Comparison of ENCODE assay signal across 18 cellular contexts in the genomic region with DNA sequence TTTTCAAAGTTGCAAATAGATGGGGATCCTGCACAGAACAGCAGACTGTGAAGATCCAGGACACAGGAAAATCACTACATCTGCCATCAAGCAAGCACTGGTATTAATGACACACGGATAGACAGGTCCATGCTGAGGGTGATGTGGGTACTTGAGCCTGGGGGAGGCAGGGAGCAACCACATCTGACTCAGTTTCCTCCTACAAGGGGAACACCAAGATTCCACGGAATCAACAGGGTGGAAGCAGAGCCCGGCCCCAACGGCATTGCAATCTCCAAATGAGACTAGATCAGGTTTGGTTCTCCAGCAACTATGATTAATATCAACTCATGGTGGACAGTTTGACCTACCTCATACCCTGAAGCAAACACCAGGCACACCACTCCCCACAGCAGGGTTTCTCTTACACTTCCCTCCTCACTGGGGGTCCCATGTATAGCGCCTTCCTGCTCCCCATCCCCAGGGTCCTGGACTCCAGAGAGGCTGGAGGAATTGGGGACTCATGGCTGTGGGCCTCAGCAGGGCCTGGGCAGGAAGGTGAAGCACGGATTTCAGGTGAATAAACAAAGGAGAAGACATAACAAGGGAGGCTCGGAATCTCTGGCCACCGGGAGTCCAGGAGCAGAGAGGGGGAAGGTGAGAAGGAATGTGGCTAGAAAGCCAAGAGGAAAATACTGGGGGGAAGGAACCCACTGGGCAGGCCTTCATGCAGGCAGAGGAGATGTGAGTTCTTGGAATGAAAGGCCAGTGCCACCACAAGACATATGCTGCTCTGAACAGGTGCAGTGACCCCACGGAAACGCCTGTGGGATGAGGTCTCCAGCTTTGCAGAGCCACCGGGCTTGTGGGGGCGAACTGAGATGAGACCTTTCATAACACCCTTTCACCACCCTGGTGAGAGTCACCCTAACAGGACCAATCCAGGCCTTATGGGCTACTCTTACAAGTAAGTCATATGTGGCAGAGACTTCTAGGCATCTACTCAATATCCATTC.
A peak's percentile ranks its signal among the peaks of the same experiment; 100 is the strongest.
DNase-seq lines count a peak whose midpoint lies in the region; ATAC-seq lines count a peak whose summit lies in the region.
"Had no signal": no experiment of that assay in that cellular context is flagged by ENCODE, and none has a peak within 500 bp of the region (broad histone marks: within the 10 kb centered on the region; RNA-seq: fewer than 3 reads in every experiment).

No MANE protein-coding gene starts in this region.

- peak overlapping the region; percentile 9 for H3K4me3 Mint-ChIP-seq in activated naive CD8-positive, alpha-beta T cell
- no peak overlapping the region for H3K4me3 Mint-ChIP-seq in activated naive CD8-positive, alpha-beta T cell treated with anti-CD3 and anti-CD28 coated beads, Interleukin-2, amount 50 U/mL, for 24 hours
- no peak overlapping the region for H3K4me3 Mint-ChIP-seq in stimulated activated naive CD8-positive, alpha-beta T cell treated with anti-CD3 and anti-CD28 coated beads, Interleukin-15, Interleukin-2, amounts not matched to agents 100 ng/mL and 50 ng/mL, for 24 hours

- H3K27me3 Mint-ChIP-seq in activated naive CD8-positive, alpha-beta T cell = no peaks in the 10 kb centered on the region
- H3K27me3 Mint-ChIP-seq in activated naive CD8-positive, alpha-beta T cell treated with anti-CD3 and anti-CD28 coated beads, Interleukin-2, amount 50 U/mL, for 24 hours = no peaks in the 10 kb centered on the region
- H3K27me3 Mint-ChIP-seq in stimulated activated naive CD8-positive, alpha-beta T cell treated with anti-CD3 and anti-CD28 coated beads, Interleukin-15, Interleukin-2, amounts not matched to agents 100 ng/mL and 50 ng/mL, for 24 hours = no peaks in the 10 kb centered on the region

- no peaks in the 10 kb centered on the region for H3K9me3 Mint-ChIP-seq in activated naive CD8-positive, alpha-beta T cell (ENCODE audit: low read depth)
- no peaks in the 10 kb centered on the region for H3K9me3 Mint-ChIP-seq in activated naive CD8-positive, alpha-beta T cell treated with anti-CD3 and anti-CD28 coated beads, Interleukin-2, amount 50 U/mL, for 24 hours
- no peaks in the 10 kb centered on the region for H3K9me3 Mint-ChIP-seq in stimulated activated naive CD8-positive, alpha-beta T cell treated with anti-CD3 and anti-CD28 coated beads, Interleukin-15, Interleukin-2, amounts not matched to agents 100 ng/mL and 50 ng/mL, for 24 hours

- peaks cover 22% of the 10 kb centered on the region for H3K36me3 Mint-ChIP-seq in activated naive CD8-positive, alpha-beta T cell
- peaks cover 56% of the 10 kb centered on the region for H3K36me3 Mint-ChIP-seq in activated naive CD8-positive, alpha-beta T cell treated with anti-CD3 and anti-CD28 coated beads, Interleukin-2, amount 50 U/mL, for 24 hours (ENCODE audit: low read depth)
- H3K36me3 Mint-ChIP-seq in stimulated activated naive CD8-positive, alpha-beta T cell treated with anti-CD3 and anti-CD28 coated beads, Interleukin-15, Interleukin-2, amounts not matched to agents 100 ng/mL and 50 ng/mL, for 24 hours (ENCODE audit: low read depth) = peaks cover 70% of the 10 kb centered on the region

- ATAC-seq in activated naive CD8-positive, alpha-beta T cell treated with anti-CD3 and anti-CD28 coated beads, Interleukin-2, amount 50 U/mL, for 24 hours = no peak
- no peak for ATAC-seq in HG03565 (IDR thresholded peaks at IDR 0.05; ENCODE audit: unreplicated experiment)
- ATAC-seq in GM21528 (IDR thresholded peaks at IDR 0.05; ENCODE audit: low FRiP score, unreplicated experiment) = no peak
- ATAC-seq: left colon had no signal

- peaks cover 79% of the 10 kb centered on the region for H3K4me1 Mint-ChIP-seq in activated naive CD8-positive, alpha-beta T cell (ENCODE audit: low read depth)
- peaks cover 86% of the 10 kb centered on the region for H3K4me1 Mint-ChIP-seq in activated naive CD8-positive, alpha-beta T cell treated with anti-CD3 and anti-CD28 coated beads, Interleukin-2, amount 50 U/mL, for 24 hours
- H3K4me1 Mint-ChIP-seq in stimulated activated naive CD8-positive, alpha-beta T cell treated with anti-CD3 and anti-CD28 coated beads, Interleukin-15, Interleukin-2, amounts not matched to agents 100 ng/mL and 50 ng/mL, for 24 hours (ENCODE audit: low read depth) = peaks cover 89% of the 10 kb centered on the region

- H3K27ac Mint-ChIP-seq in activated naive CD8-positive, alpha-beta T cell = peak overlapping the region; percentile 46
- no peak overlapping the region for H3K27ac Mint-ChIP-seq in activated naive CD8-positive, alpha-beta T cell treated with anti-CD3 and anti-CD28 coated beads, Interleukin-2, amount 50 U/mL, for 24 hours
- peak overlapping the region; percentile 50 for H3K27ac Mint-ChIP-seq in stimulated activated naive CD8-positive, alpha-beta T cell treated with anti-CD3 and anti-CD28 coated beads, Interleukin-15, Interleukin-2, amounts not matched to agents 100 ng/mL and 50 ng/mL, for 24 hours

- DNase-seq in activated naive CD8-positive, alpha-beta T cell treated with anti-CD3 and anti-CD28 coated beads, Interleukin-2, amount 50 U/mL, for 24 hours = no peak
- peak; percentile 57 for DNase-seq in activated CD8-positive, alpha-beta memory T cell treated with anti-CD3 and anti-CD28 coated beads for 24 hours
- DNase-seq in islet precursor cell = peak; percentile 47
- no peak for DNase-seq in stimulated activated CD8-positive, alpha-beta memory T cell treated with anti-CD3 and anti-CD28 coated beads, Interleukin-4, amount 100 ng/mL, for 48 hours
- DNase-seq: activated CD4-positive, CD25-positive, alpha-beta regulatory T cell; anterior cingulate cortex; cerebellar nuclear complex; foreskin fibroblast; GF-D8; GM23248; left colon; SHP77; stimulated activated CD4-positive, alpha-beta T cell treated with anti-CD3 and anti-CD28 coated beads, Interleukin-4, amount 100 ng/mL, for 4 hours; tibial artery had no signal

Comparison
In these comparisons a context has a peak if more than half of its experiments do, and no peak if none do; other contexts are left out.
1. DNase-seq: peak in activated CD8-positive, alpha-beta memory T cell treated with anti-CD3 and anti-CD28 coated beads for 24 hours (single experiment) and islet precursor cell (single experiment); none in activated naive CD8-positive, alpha-beta T cell treated with anti-CD3 and anti-CD28 coated beads, Interleukin-2, amount 50 U/mL, for 24 hours (single experiment) and stimulated activated CD8-positive, alpha-beta memory T cell treated with anti-CD3 and anti-CD28 coated beads, Interleukin-4, amount 100 ng/mL, for 48 hours (single experiment).